16 cellular contexts compared by ENCODE assay signal in genomic region chr13:23182142-23182541, GRCh38. TPM values are rescaled to one million over a fixed set of nuclear protein-coding genes. Genes with fewer than 3 reads are reported as not detected.
DNase-seq lines count a peak whose midpoint lies in the region; ATAC-seq and TF ChIP-seq lines count a peak whose summit lies in the region.
"Had no signal": no experiment of that assay in that cellular context is flagged by ENCODE, and none has a peak within 500 bp of the region (broad histone marks: within the 10 kb centered on the region; RNA-seq: fewer than 3 reads in every experiment).

No MANE protein-coding gene starts in this region.

- ATAC-seq in right cardiac atrium (peak in 1 of 2 donors; percentile 22), psoas muscle (peak; percentile 38 to 57 (median 56)), GM18868 (IDR thresholded peaks at IDR 0.05; ENCODE audit: unreplicated experiment) (no peak), GM19397 (IDR thresholded peaks at IDR 0.05; ENCODE audit: unreplicated experiment) (no peak)
- ATAC-seq: A549, HepG2 had no signal

- TF ChIP-seq CTCF in left ventricle myocardium inferior (IDR thresholded peaks at IDR 0.05; ENCODE audit: borderline replicate concordance) = no peak
- TF ChIP-seq CTCF in psoas muscle (IDR thresholded peaks at IDR 0.05) = no peak

- DNase-seq in left ventricle myocardium inferior (no peak), right cardiac atrium (no peak), psoas muscle (no peak), NCI-H524 treated with DMSO at 0.1 percent for 48 hours (lab: John Stamatoyannopoulos, UW) (no peak)
- DNase-seq: BE2C; CD4-positive, alpha-beta memory T cell; DMS153; DMS79 treated with DMSO at 0.1 percent for 48 hours; EL; GOT3 had no signal

- 51% methylated on average over 2 of the region's 2 CpGs for WGBS in right cardiac atrium
- 39 to 56% (median 42%) methylated on average over 2 of the region's 2 CpGs for WGBS in psoas muscle, 3 donors

- H3K4me3 ChIP-seq in left ventricle myocardium inferior = peak overlapping the region; percentile 61
- peak overlapping the region; percentile 42 for H3K4me3 ChIP-seq in right cardiac atrium (ENCODE audit: low read length)
- peak overlapping the region; percentile 62 for H3K4me3 ChIP-seq in psoas muscle
- H3K4me3 ChIP-seq: A549, HAP-1 had no signal

- H3K36me3 ChIP-seq in left ventricle myocardium inferior = no peaks in the 10 kb centered on the region
- peaks cover 0 to 13% of the 10 kb centered on the region in 2 donors for H3K36me3 ChIP-seq in psoas muscle (ENCODE audit: insufficient read depth in 1 of 2, low read depth in 1 of 2)
- H3K36me3 ChIP-seq: BE2C, HAP-1 had no signal

- intact Hi-C loops in left ventricle myocardium inferior (cut with micrococcal nuclease) (no loop called here), right cardiac atrium (cut with DNase I) (no loop called here), psoas muscle (cut with DNase I) (no loop called here)

- H3K9me3 ChIP-seq in left ventricle myocardium inferior (replicated peaks) (peaks cover under 1% of the 10 kb centered on the region), right cardiac atrium (ENCODE audit: control insufficient read depth, low read length) (no peaks in the 10 kb centered on the region), psoas muscle (no peaks in the 10 kb centered on the region)
- H3K9me3 ChIP-seq: A549, BE2C, HAP-1 had no signal

- H3K27me3 ChIP-seq in left ventricle myocardium inferior (ENCODE audit: low read depth) (no peaks in the 10 kb centered on the region), right cardiac atrium (ENCODE audit: control insufficient read depth, insufficient read depth) (no peaks in the 10 kb centered on the region), psoas muscle (ENCODE audit: insufficient read depth in 3 of 3, low read length in 2 of 3) (no peaks in the 10 kb centered on the region)

- H3K4me1 ChIP-seq in left ventricle myocardium inferior (peaks cover 27% of the 10 kb centered on the region), right cardiac atrium (ENCODE audit: control insufficient read depth, insufficient read depth, low read length) (no peaks in the 10 kb centered on the region), psoas muscle (peaks cover 35% of the 10 kb centered on the region)
- H3K4me1 ChIP-seq: A549, BE2C, HAP-1 had no signal

- peak overlapping the region; percentile 74 for H3K27ac ChIP-seq in left ventricle myocardium inferior (replicated peaks)
- H3K27ac ChIP-seq in right cardiac atrium (ENCODE audit: low read length) = peak overlapping the region; percentile 43
- H3K27ac ChIP-seq in psoas muscle = peak overlapping the region; percentile 81
- H3K27ac ChIP-seq: A549, C4-2B had no signal

RNA-seq across cellular contexts. Expression of gene SGCG, which starts 1.4 kb away (rescaled TPM):
- 102 TPM for total RNA-seq in left ventricle myocardium inferior
- total RNA-seq in right cardiac atrium = 100 to 1,000 TPM in 2 of 4 donors, 10 to 100 TPM in 2; 61.8 to 130 (median 104) TPM
- 86.6 TPM for polyA plus RNA-seq in right cardiac atrium
- total RNA-seq in psoas muscle = 10 to 100 TPM; 28.7 to 77.6 (median 45.0) TPM
- polyA plus RNA-seq in psoas muscle = 10 to 100 TPM in 2 of 3 donors, 1 to 10 TPM in 1; 1.4 to 39.9 (median 19.4) TPM
- total RNA-seq: CD4-positive, alpha-beta memory T cell; HepG2 had no signal
- polyA plus RNA-seq: CD4-positive, alpha-beta memory T cell; HepG2 had no signal

Comparison
In these comparisons a context has a peak if more than half of its experiments do, and no peak if none do; other contexts are left out.
1. ATAC-seq: peak in psoas muscle (4 of 4); none in GM18868 (single experiment) and GM19397 (single experiment).
2. Peak in every context shown above with its lines, with median percentiles within 50 percentile points of each other: H3K27ac ChIP-seq and H3K4me3 ChIP-seq.